Comparison of ENCODE assay signal across 2 cellular contexts in the genomic region with DNA sequence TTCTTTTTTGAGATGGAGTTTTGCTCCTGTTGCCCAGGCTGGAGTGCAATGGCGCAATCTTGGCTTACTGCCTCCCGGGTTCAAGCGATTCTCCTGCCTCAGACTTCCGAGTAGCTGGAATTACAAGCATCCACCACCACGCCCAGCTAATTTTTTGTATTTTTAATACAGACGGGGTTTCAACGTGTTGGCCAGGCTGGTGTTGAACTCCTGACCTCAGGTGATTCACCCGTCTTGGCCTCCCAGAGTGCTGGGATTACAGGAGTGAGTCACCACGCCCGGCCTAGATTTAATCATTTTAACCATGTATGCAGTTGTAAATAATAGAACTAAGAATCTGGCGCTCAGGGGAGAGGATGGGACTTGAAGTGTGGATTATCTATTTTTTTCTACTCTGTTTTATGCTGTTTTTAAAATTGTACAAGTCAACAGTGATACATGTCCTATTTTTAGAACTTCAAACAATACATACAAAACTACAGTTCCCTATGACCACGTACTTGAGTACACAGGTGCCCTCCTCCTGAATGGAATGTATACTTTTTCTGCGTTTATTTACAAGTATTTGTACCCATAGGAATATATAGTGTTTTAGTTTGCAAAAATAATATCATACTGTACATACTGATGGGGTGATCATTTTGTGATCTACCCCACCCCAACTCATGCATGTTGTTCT.
A peak's percentile ranks its signal among the peaks of the same experiment; 100 is the strongest.
TF ChIP-seq lines count a peak whose summit lies in the region.

No MANE protein-coding gene starts in this region.

TF ChIP-seq in GM23338, 12 proteins besides CTCF, POLR2A, EP300 and RAD21 (continued from another document):
- TF ChIP-seq REST (IDR thresholded peaks at IDR 0.05; ENCODE audit: unreplicated experiment) (no peak), ZNF114 (CRISPR knock-in tag; IDR thresholded peaks at IDR 0.05) (no peak), EZH2phosphoT487 (IDR thresholded peaks at IDR 0.05; ENCODE audit: unreplicated experiment) (no peak)

TF ChIP-seq in endothelial cell of umbilical vein, 7 proteins besides CTCF, POLR2A, EP300 and RAD21 (continued from another document):
- TF ChIP-seq FOS (IDR thresholded peaks at IDR 0.05; ENCODE audit: borderline replicate concordance, insufficient read depth, low read length) = peak; percentile 98
- TF ChIP-seq MYC (IDR thresholded peaks at IDR 0.05; ENCODE audit: low read depth, low read length) = no peak
- TF ChIP-seq POLR2AphosphoS5 (IDR thresholded peaks at IDR 0.05; ENCODE audit: insufficient read depth, low read depth, low read length) = peak; percentile 66
- TF ChIP-seq, protein P1, sequence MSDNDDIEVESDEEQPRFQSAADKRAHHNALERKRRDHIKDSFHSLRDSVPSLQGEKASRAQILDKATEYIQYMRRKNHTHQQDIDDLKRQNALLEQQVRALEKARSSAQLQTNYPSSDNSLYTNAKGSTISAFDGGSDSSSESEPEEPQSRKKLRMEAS (IDR thresholded peaks at IDR 0.05; ENCODE audit: insufficient read depth, insufficient read length) = no peak
TF ChIP-seq in endothelial cell of umbilical vein: peak in this region for 4.
